Comparison of ENCODE assay signal across 1 cellular context in the genomic region with DNA sequence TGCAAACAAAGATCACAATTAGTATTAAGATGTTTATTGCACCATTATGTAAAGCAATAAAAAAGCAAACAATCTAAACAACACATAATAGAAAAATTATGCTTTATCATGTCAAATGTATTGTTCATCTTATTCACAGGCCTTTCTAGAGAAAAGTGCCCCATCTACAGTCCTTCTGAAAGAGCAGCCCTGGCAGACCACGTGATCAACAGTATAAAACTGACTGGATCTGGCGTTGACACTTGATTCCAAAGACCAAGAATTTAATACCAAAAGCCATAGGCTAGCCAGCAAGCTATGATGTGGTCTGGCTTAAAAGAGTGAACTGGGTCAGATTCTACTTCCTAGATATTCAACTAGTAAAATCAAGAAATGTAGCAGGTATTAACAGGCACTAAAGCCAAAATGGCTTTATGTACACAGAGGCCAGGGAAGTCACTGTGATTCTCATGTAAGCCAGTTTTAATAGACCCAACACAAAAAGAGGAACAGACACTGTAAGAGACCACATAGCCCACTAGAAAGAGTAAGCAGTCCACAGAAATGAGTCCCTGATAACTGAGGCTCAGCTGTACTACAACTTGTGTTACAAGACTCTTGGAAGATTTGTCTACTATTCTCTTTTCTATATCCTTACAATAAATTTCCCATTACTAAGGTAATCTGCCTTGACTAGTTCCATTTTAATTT.
A peak's percentile ranks its signal among the peaks of the same experiment; 100 is the strongest.
TF ChIP-seq lines count a peak whose summit lies in the region.

No MANE protein-coding gene starts in this region.

TF ChIP-seq in GM12878, 131 proteins besides CTCF, POLR2A, EP300 and RAD21:
- TF ChIP-seq, protein P1, sequence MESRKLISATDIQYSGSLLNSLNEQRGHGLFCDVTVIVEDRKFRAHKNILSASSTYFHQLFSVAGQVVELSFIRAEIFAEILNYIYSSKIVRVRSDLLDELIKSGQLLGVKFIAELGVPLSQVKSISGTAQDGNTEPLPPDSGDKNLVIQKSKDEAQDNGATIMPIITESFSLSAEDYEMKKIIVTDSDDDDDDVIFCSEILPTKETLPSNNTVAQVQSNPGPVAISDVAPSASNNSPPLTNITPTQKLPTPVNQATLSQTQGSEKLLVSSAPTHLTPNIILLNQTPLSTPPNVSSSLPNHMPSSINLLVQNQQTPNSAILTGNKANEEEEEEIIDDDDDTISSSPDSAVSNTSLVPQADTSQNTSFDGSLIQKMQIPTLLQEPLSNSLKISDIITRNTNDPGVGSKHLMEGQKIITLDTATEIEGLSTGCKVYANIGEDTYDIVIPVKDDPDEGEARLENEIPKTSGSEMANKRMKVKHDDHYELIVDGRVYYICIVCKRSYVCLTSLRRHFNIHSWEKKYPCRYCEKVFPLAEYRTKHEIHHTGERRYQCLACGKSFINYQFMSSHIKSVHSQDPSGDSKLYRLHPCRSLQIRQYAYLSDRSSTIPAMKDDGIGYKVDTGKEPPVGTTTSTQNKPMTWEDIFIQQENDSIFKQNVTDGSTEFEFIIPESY (IDR thresholded peaks at IDR 0.05): no peak
- TF ChIP-seq RUNX3 (IDR thresholded peaks at IDR 0.05; ENCODE audit: low read length) (peak; percentile 50), LARP7 (IDR thresholded peaks at IDR 0.05) (no peak), SPI1 (IDR thresholded peaks at IDR 0.05; ENCODE audit: borderline replicate concordance, insufficient read depth, low read depth, low read length) (peak; percentile 92), RBBP5 (conservative IDR thresholded peaks at IDR 0.05) (no peak), RAD51 (IDR thresholded peaks at IDR 0.05) (peak; percentile 68; the same call in 1 of the 2 replicates)
- TF ChIP-seq, protein P2, sequence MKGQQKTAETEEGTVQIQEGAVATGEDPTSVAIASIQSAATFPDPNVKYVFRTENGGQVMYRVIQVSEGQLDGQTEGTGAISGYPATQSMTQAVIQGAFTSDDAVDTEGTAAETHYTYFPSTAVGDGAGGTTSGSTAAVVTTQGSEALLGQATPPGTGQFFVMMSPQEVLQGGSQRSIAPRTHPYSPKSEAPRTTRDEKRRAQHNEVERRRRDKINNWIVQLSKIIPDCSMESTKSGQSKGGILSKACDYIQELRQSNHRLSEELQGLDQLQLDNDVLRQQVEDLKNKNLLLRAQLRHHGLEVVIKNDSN (IDR thresholded peaks at IDR 0.05; ENCODE audit: borderline replicate concordance, extremely low read length, insufficient read depth, low read depth, low read length): no peak
- TF ChIP-seq, protein P3, sequence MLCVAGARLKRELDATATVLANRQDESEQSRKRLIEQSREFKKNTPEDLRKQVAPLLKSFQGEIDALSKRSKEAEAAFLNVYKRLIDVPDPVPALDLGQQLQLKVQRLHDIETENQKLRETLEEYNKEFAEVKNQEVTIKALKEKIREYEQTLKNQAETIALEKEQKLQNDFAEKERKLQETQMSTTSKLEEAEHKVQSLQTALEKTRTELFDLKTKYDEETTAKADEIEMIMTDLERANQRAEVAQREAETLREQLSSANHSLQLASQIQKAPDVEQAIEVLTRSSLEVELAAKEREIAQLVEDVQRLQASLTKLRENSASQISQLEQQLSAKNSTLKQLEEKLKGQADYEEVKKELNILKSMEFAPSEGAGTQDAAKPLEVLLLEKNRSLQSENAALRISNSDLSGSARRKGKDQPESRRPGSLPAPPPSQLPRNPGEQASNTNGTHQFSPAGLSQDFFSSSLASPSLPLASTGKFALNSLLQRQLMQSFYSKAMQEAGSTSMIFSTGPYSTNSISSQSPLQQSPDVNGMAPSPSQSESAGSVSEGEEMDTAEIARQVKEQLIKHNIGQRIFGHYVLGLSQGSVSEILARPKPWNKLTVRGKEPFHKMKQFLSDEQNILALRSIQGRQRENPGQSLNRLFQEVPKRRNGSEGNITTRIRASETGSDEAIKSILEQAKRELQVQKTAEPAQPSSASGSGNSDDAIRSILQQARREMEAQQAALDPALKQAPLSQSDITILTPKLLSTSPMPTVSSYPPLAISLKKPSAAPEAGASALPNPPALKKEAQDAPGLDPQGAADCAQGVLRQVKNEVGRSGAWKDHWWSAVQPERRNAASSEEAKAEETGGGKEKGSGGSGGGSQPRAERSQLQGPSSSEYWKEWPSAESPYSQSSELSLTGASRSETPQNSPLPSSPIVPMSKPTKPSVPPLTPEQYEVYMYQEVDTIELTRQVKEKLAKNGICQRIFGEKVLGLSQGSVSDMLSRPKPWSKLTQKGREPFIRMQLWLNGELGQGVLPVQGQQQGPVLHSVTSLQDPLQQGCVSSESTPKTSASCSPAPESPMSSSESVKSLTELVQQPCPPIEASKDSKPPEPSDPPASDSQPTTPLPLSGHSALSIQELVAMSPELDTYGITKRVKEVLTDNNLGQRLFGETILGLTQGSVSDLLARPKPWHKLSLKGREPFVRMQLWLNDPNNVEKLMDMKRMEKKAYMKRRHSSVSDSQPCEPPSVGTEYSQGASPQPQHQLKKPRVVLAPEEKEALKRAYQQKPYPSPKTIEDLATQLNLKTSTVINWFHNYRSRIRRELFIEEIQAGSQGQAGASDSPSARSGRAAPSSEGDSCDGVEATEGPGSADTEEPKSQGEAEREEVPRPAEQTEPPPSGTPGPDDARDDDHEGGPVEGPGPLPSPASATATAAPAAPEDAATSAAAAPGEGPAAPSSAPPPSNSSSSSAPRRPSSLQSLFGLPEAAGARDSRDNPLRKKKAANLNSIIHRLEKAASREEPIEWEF (IDR thresholded peaks at IDR 0.05; ENCODE audit: insufficient replicate concordance, low read depth, low read length): no peak
